In genomic region chr3:47096955-47097354, GRCh38 we compare ENCODE assay signal across 12 cellular contexts.
DNase-seq lines count a peak whose midpoint lies in the region; ATAC-seq, FAIRE-seq and TF ChIP-seq lines count a peak whose summit lies in the region.
"Had no signal": no experiment of that assay in that cellular context is flagged by ENCODE, and none has a peak within 500 bp of the region (broad histone marks: within the 10 kb centered on the region; RNA-seq: fewer than 3 reads in every experiment).

No MANE protein-coding gene starts in this region.

- H2BK12ac ChIP-seq in mesenchymal stem cell (ENCODE audit: low read length in 2 of 2) = no peak overlapping the region

- peaks cover 10% of the 10 kb centered on the region for H3K79me1 ChIP-seq in mesenchymal stem cell (replicated peaks; ENCODE audit: low read length, poor library complexity, severe bottlenecking)

- WGBS in mesenchymal stem cell = 6% methylated on average over 1 of the region's 1 CpG

- no peak overlapping the region for H2BK5ac ChIP-seq in mesenchymal stem cell (ENCODE audit: low read depth, low read length, poor library complexity, severe bottlenecking)

- peaks cover 1% of the 10 kb centered on the region for H3K4me1 ChIP-seq in mesenchymal stem cell (ENCODE audit: control insufficient read depth, insufficient read depth, low read depth, low read length)
- H3K4me1 ChIP-seq: BLaER1 had no signal

- no peak for TF ChIP-seq CTCF in bronchial epithelial cell (IDR thresholded peaks at IDR 0.05; ENCODE audit: insufficient read depth, low read length, severe bottlenecking)

- no peak for TF ChIP-seq POLR2A in GM12891 (IDR thresholded peaks at IDR 0.05; ENCODE audit: low read depth, low read length)

- no peak overlapping the region for H3K9ac ChIP-seq in mesenchymal stem cell (ENCODE audit: low read length)
- H3K9ac ChIP-seq: BLaER1 had no signal

- no peak overlapping the region for H2BK120ac ChIP-seq in mesenchymal stem cell (ENCODE audit: low read depth, low read length)

- H2AFZ ChIP-seq in mesenchymal stem cell (ENCODE audit: low read depth, low read length) = no peak overlapping the region

- H3K4me3 ChIP-seq in bronchial epithelial cell (ENCODE audit: low read depth, low read length) = no peak overlapping the region
- H3K4me3 ChIP-seq in mesenchymal stem cell (ENCODE audit: insufficient read depth in 1 of 2, low read depth in 1 of 2, low read length in 2 of 2) = no peak overlapping the region
- H3K4me3 ChIP-seq: BLaER1 had no signal

- no peak overlapping the region for H3K14ac ChIP-seq in mesenchymal stem cell (ENCODE audit: low read length in 2 of 2)

- no peak overlapping the region for H3K4me2 ChIP-seq in mesenchymal stem cell (ENCODE audit: low read length, poor library complexity, severe bottlenecking)
- H3K4me2 ChIP-seq: BLaER1 had no signal

- H3K36me3 ChIP-seq in bronchial epithelial cell (ENCODE audit: control insufficient read depth, insufficient read depth, low read length) (peaks cover 1% of the 10 kb centered on the region), mesenchymal stem cell (ENCODE audit: control insufficient read depth in 1 of 2, insufficient read depth in 2 of 2, low read depth in 1 of 2, low read length in 2 of 2) (peaks cover 5 to 75% of the 10 kb centered on the region in 2 experiments)

- H3K27ac ChIP-seq in mesenchymal stem cell (ENCODE audit: low read length, poor library complexity, severe bottlenecking) = peak overlapping the region; percentile 86
- H3K27ac ChIP-seq: BLaER1 had no signal

- no peak for ATAC-seq in GM21423 (IDR thresholded peaks at IDR 0.05; ENCODE audit: unreplicated experiment)

- no peak overlapping the region for H2AK5ac ChIP-seq in mesenchymal stem cell (ENCODE audit: low read length, severe bottlenecking)

- H3K18ac ChIP-seq in mesenchymal stem cell (ENCODE audit: low read depth in 1 of 2, low read length in 2 of 2) = no peak overlapping the region

- H3K27me3 ChIP-seq in bronchial epithelial cell (ENCODE audit: control insufficient read depth, insufficient read depth, low read length) (no peaks in the 10 kb centered on the region), mesenchymal stem cell (ENCODE audit: control insufficient read depth in 1 of 2, insufficient read depth in 1 of 2, low read length in 2 of 2) (no peaks in the 10 kb centered on the region)
- H3K27me3 ChIP-seq: BLaER1 had no signal

- no peak overlapping the region for H3K23ac ChIP-seq in mesenchymal stem cell (ENCODE audit: low read length in 2 of 2)

- no peak overlapping the region for H4K91ac ChIP-seq in mesenchymal stem cell (ENCODE audit: low read length)

- DNase-seq in ACHN (peak; percentile 49), HS-27A (ENCODE audit: low read depth) (peak; percentile 53), bronchial epithelial cell (ENCODE audit: low read depth) (peak; percentile 43), mesenchymal stem cell (peak; percentile 34), GM12891 (ENCODE audit: insufficient read length, low spot score) (no peak), DMS53 treated with DMSO at 0.1 percent for 48 hours (lab: John Stamatoyannopoulos, UW; ENCODE audit: unreplicated experiment) (no peak), NCI-H2029 (lab: John Stamatoyannopoulos, UW) (no peak)
- DNase-seq: activated gamma-delta T cell, SHP77 treated with DMSO at 0.1 percent for 48 hours had no signal

- in situ Hi-C loops in ACHN (cut with HindIII; ENCODE audit: low pct_ligation_motif_present, low pct_unique_long_range_greater_than_20kb, low sequenced_read_pairs) = no loop called here

- H3K4ac ChIP-seq in mesenchymal stem cell (ENCODE audit: low read depth in 1 of 2, low read length in 2 of 2) = no peak overlapping the region

- H2BK15ac ChIP-seq in mesenchymal stem cell (ENCODE audit: low read depth, poor library complexity, severe bottlenecking) = no peak overlapping the region

- FAIRE-seq in bronchial epithelial cell (lab: Jason Lieb, UNC) = no peak
- FAIRE-seq in GM12891 (lab: Jason Lieb, UNC) = no peak
- FAIRE-seq: H1 had no signal

- no peak overlapping the region for H4K8ac ChIP-seq in mesenchymal stem cell (ENCODE audit: low read length)

- H3K9me3 ChIP-seq in mesenchymal stem cell (ENCODE audit: control insufficient read depth, low read length) = no peaks in the 10 kb centered on the region
- H3K9me3 ChIP-seq: BLaER1 had no signal

TF ChIP-seq in GM12891, 5 proteins besides CTCF, POLR2A, EP300 and RAD21:
- TF ChIP-seq TAF1 (IDR thresholded peaks at IDR 0.05; ENCODE audit: low read depth, low read length) (no peak), POU2F2 (IDR thresholded peaks at IDR 0.05; ENCODE audit: low read depth, low read length) (no peak)
TF ChIP-seq in GM12891: peak in this region for 0.

Comparison
In these comparisons a context has a peak if more than half of its experiments do, and no peak if none do; other contexts are left out.
1. DNase-seq: peak in ACHN (single experiment), HS-27A (single experiment), bronchial epithelial cell (single experiment) and mesenchymal stem cell (single experiment); none in GM12891 (single experiment), DMS53 treated with DMSO at 0.1 percent for 48 hours (single experiment) and NCI-H2029 (single experiment).